1 cellular context compared by ENCODE assay signal in the genomic region with DNA sequence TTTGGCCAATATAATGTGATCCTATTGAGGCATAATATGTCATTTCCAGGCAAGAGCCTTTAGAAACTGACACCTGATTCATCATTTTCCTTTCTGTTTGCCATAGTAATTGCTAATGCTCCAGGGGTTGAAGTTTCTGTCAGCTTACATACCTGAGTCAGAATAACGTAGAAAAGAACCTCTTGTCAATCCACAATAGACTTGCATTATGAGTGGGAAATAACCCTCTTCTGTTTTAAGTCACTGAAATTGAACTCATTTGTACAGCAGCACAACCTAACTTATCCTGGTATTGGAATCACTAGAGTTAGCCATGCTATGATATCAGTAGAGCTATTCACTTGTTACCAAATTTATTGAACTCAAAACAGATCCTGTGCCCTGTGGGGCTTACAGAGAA.
TF ChIP-seq lines count a peak whose summit lies in the region.

No MANE protein-coding gene starts in this region.

TF ChIP-seq in GM12878, 131 proteins besides CTCF, POLR2A, EP300 and RAD21 (continued from another document):
- TF ChIP-seq, protein P1, sequence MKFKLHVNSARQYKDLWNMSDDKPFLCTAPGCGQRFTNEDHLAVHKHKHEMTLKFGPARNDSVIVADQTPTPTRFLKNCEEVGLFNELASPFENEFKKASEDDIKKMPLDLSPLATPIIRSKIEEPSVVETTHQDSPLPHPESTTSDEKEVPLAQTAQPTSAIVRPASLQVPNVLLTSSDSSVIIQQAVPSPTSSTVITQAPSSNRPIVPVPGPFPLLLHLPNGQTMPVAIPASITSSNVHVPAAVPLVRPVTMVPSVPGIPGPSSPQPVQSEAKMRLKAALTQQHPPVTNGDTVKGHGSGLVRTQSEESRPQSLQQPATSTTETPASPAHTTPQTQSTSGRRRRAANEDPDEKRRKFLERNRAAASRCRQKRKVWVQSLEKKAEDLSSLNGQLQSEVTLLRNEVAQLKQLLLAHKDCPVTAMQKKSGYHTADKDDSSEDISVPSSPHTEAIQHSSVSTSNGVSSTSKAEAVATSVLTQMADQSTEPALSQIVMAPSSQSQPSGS (IDR thresholded peaks at IDR 0.05; ENCODE audit: low read length): 0 out of 2 replicates have a peak, but pooled peaks have one; percentile 59
- TF ChIP-seq, protein P2, sequence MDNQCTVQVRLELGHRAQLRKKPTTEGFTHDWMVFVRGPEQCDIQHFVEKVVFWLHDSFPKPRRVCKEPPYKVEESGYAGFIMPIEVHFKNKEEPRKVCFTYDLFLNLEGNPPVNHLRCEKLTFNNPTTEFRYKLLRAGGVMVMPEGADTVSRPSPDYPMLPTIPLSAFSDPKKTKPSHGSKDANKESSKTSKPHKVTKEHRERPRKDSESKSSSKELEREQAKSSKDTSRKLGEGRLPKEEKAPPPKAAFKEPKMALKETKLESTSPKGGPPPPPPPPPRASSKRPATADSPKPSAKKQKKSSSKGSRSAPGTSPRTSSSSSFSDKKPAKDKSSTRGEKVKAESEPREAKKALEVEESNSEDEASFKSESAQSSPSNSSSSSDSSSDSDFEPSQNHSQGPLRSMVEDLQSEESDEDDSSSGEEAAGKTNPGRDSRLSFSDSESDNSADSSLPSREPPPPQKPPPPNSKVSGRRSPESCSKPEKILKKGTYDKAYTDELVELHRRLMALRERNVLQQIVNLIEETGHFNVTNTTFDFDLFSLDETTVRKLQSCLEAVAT (IDR thresholded peaks at IDR 0.05): no peak
- TF ChIP-seq CBFB (IDR thresholded peaks at IDR 0.05; ENCODE audit: low read depth): no peak
- TF ChIP-seq CEBPB (IDR thresholded peaks at IDR 0.05; ENCODE audit: borderline replicate concordance in 1 of 2, low read depth in 2 of 2, low read length in 2 of 2): peak in 1 of 2 experiments; percentile 32; a peak in 1 of 4 replicates
- peak; percentile 83 for TF ChIP-seq NFIC (IDR thresholded peaks at IDR 0.05; ENCODE audit: low read depth, low read length)
- TF ChIP-seq FOXM1 (IDR thresholded peaks at IDR 0.05; ENCODE audit: low read depth, low read length): peak; percentile 69; the same call in 1 of the 2 replicates
- TF ChIP-seq, protein P3, sequence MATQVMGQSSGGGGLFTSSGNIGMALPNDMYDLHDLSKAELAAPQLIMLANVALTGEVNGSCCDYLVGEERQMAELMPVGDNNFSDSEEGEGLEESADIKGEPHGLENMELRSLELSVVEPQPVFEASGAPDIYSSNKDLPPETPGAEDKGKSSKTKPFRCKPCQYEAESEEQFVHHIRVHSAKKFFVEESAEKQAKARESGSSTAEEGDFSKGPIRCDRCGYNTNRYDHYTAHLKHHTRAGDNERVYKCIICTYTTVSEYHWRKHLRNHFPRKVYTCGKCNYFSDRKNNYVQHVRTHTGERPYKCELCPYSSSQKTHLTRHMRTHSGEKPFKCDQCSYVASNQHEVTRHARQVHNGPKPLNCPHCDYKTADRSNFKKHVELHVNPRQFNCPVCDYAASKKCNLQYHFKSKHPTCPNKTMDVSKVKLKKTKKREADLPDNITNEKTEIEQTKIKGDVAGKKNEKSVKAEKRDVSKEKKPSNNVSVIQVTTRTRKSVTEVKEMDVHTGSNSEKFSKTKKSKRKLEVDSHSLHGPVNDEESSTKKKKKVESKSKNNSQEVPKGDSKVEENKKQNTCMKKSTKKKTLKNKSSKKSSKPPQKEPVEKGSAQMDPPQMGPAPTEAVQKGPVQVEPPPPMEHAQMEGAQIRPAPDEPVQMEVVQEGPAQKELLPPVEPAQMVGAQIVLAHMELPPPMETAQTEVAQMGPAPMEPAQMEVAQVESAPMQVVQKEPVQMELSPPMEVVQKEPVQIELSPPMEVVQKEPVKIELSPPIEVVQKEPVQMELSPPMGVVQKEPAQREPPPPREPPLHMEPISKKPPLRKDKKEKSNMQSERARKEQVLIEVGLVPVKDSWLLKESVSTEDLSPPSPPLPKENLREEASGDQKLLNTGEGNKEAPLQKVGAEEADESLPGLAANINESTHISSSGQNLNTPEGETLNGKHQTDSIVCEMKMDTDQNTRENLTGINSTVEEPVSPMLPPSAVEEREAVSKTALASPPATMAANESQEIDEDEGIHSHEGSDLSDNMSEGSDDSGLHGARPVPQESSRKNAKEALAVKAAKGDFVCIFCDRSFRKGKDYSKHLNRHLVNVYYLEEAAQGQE (IDR thresholded peaks at IDR 0.05; ENCODE audit: low read depth, low read length): no peak
- no peak for TF ChIP-seq BMI1 (IDR thresholded peaks at IDR 0.05; ENCODE audit: borderline replicate concordance)
- 0 out of 2 replicates have a peak, but pooled peaks have one; percentile 19 for TF ChIP-seq BCL11A (IDR thresholded peaks at IDR 0.05; ENCODE audit: low read depth, low read length)
- peak; percentile 61; the same call in 1 of the 2 replicates for TF ChIP-seq EED (IDR thresholded peaks at IDR 0.05; ENCODE audit: low read depth)
- TF ChIP-seq ETV6 (conservative IDR thresholded peaks at IDR 0.05 in 1 of 2, IDR thresholded peaks at IDR 0.05 in 1 of 2; ENCODE audit: borderline replicate concordance in 1 of 2, low read depth in 1 of 2): peak in 1 of 2 experiments; percentile 84; a peak in 2 of 4 replicates
- no peak for TF ChIP-seq SMAD5 (IDR thresholded peaks at IDR 0.05; ENCODE audit: low read depth)
- TF ChIP-seq RB1 (IDR thresholded peaks at IDR 0.05; ENCODE audit: borderline replicate concordance): no peak
- TF ChIP-seq IRF4 (IDR thresholded peaks at IDR 0.05; ENCODE audit: low read depth, low read length): 0 out of 2 replicates have a peak, but pooled peaks have one; percentile 29
- TF ChIP-seq, protein P4, sequence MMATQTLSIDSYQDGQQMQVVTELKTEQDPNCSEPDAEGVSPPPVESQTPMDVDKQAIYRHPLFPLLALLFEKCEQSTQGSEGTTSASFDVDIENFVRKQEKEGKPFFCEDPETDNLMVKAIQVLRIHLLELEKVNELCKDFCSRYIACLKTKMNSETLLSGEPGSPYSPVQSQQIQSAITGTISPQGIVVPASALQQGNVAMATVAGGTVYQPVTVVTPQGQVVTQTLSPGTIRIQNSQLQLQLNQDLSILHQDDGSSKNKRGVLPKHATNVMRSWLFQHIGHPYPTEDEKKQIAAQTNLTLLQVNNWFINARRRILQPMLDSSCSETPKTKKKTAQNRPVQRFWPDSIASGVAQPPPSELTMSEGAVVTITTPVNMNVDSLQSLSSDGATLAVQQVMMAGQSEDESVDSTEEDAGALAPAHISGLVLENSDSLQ (IDR thresholded peaks at IDR 0.05): 0 out of 2 replicates have a peak, but pooled peaks have one; percentile 54
- peak; percentile 57 for TF ChIP-seq RUNX3 (IDR thresholded peaks at IDR 0.05; ENCODE audit: low read length)
TF ChIP-seq in GM12878: peak in this region for 13.
